Comparison of ENCODE assay signal across 20 cellular contexts in genomic region chr7:73463966-73464365, GRCh38.
"Had no signal": no experiment of that assay in that cellular context is flagged by ENCODE, and none has a peak within 500 bp of the region (broad histone marks: within the 10 kb centered on the region; RNA-seq: fewer than 3 reads in every experiment).

No MANE protein-coding gene starts in this region.

- H3K4me3 Mint-ChIP-seq: effector memory CD8-positive, alpha-beta T cell; naive thymus-derived CD8-positive, alpha-beta T cell; nephron progenitor cell; stimulated activated effector memory CD8-positive, alpha-beta T cell treated with anti-CD3 and anti-CD28 coated beads, Interleukin-12 subunit alpha, Interleukin-12 subunit beta, amount 100 ng/mL, for 72 hours; type B pancreatic cell had no signal

- DNase-seq: cortex of kidney; effector memory CD8-positive, alpha-beta T cell; erythroblast; esophagus squamous epithelium; heart right ventricle; hippocampal formation; left colon; left ventricle myocardium inferior; mammary epithelial cell; naive thymus-derived CD8-positive, alpha-beta T cell; nephron progenitor cell; nucleus accumbens; sigmoid colon; stimulated activated CD4-positive, alpha-beta T cell treated with anti-CD3 and anti-CD28 coated beads, Interleukin-2, amount 100 ng/mL, for 24 hours; stimulated activated CD4-positive, alpha-beta T cell treated with anti-CD3 and anti-CD28 coated beads, Interleukin-4, amount 100 ng/mL, for 24 hours; stimulated activated naive CD4-positive, alpha-beta T cell treated with Interleukin-2 at 50 U/mL for 16 hours; stomach; thyroid gland had no signal

- H3K4me1 Mint-ChIP-seq: nephron progenitor cell; stimulated activated effector memory CD8-positive, alpha-beta T cell treated with anti-CD3 and anti-CD28 coated beads, Interleukin-12 subunit alpha, Interleukin-12 subunit beta, amount 100 ng/mL, for 72 hours had no signal

- H3K27me3 Mint-ChIP-seq: effector memory CD8-positive, alpha-beta T cell; naive thymus-derived CD8-positive, alpha-beta T cell; type B pancreatic cell had no signal

- H3K27ac Mint-ChIP-seq: type B pancreatic cell had no signal

- ATAC-seq: effector memory CD8-positive, alpha-beta T cell; heart right ventricle; left colon; naive thymus-derived CD8-positive, alpha-beta T cell; stimulated activated effector memory CD8-positive, alpha-beta T cell treated with anti-CD3 and anti-CD28 coated beads, Interleukin-12 subunit alpha, Interleukin-12 subunit beta, amount 100 ng/mL, for 72 hours had no signal

- H3K9me3 Mint-ChIP-seq: effector memory CD8-positive, alpha-beta T cell; naive thymus-derived CD8-positive, alpha-beta T cell; nephron progenitor cell; stimulated activated effector memory CD8-positive, alpha-beta T cell treated with anti-CD3 and anti-CD28 coated beads, Interleukin-12 subunit alpha, Interleukin-12 subunit beta, amount 100 ng/mL, for 72 hours; type B pancreatic cell had no signal
